1 cellular context compared by ENCODE assay signal in genomic region chr5:61098251-61098650, GRCh38.
TF ChIP-seq lines count a peak whose summit lies in the region.

No MANE protein-coding gene starts in this region.

TF ChIP-seq in SK-N-SH treated with all-trans-retinoic acid at 6 μM for 48 hours, 23 proteins besides CTCF, POLR2A, EP300 and RAD21 (continued from another document):
- TF ChIP-seq TSHZ2 (CRISPR knock-in tag; IDR thresholded peaks at IDR 0.05) (no peak), ZFP30 (CRISPR knock-in tag; IDR thresholded peaks at IDR 0.05) (no peak), BACH2 (CRISPR knock-in tag; IDR thresholded peaks at IDR 0.05; ENCODE audit: borderline replicate concordance) (no peak), ZC3H10 (CRISPR knock-in tag; IDR thresholded peaks at IDR 0.05) (no peak), TCF4 (CRISPR knock-in tag; IDR thresholded peaks at IDR 0.05; ENCODE audit: borderline replicate concordance) (no peak), ZNF565 (CRISPR knock-in tag; conservative IDR thresholded peaks at IDR 0.05; ENCODE audit: low read depth) (no peak)
